In the genomic region with DNA sequence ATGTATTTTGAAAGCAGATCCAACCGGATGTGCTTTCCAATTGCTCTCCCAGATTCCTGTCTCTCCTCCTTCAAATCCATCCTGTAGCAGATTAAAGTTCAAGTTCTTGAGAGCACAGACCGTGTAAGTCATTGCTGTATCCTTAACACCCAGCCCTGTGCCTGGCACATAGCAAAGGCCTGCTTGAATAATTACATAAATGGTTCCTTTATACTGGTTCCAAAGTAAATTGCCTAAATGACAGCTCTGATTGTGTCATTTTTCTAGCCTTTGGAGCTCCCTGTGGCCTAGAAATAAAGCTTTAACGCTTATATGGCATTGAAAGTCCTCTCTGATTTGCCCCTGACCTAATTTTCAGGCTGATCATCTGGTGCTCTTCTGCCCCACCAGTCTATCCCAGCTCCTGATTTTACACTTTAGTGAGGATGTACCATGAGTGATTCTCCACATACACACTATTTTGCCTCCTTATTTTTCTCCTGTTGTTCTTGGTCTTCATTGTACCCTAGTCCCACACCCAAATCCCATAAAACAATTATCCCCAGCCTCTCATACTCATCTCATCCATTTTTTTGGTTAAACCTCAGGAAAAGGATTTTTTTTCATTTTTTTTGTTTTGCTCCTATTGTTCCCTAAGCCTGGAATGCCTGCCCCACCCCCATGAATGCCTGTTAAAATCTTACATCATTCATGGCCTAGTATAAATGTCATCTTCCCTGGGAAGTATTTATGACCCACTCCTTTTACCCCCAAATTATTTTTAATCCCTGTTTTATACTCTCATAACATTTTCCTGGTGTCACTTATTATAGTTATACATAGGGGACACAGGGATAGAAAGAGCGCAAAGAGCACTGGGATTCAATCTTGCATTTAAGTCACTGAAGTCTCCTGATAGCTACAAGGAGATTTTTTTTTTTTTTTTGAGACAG, we compare ENCODE assay signal across 2 cellular contexts.
A peak's percentile ranks its signal among the peaks of the same experiment; 100 is the strongest.
TF ChIP-seq lines count a peak whose summit lies in the region.

No MANE protein-coding gene starts in this region.

TF ChIP-seq in HEK293T, 16 proteins besides CTCF, POLR2A, EP300 and RAD21:
- TF ChIP-seq, protein P1, sequence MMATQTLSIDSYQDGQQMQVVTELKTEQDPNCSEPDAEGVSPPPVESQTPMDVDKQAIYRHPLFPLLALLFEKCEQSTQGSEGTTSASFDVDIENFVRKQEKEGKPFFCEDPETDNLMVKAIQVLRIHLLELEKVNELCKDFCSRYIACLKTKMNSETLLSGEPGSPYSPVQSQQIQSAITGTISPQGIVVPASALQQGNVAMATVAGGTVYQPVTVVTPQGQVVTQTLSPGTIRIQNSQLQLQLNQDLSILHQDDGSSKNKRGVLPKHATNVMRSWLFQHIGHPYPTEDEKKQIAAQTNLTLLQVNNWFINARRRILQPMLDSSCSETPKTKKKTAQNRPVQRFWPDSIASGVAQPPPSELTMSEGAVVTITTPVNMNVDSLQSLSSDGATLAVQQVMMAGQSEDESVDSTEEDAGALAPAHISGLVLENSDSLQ (IDR thresholded peaks at IDR 0.05), result peak; percentile 86
- peak; percentile 66; the same call in 1 of the 2 replicates for TF ChIP-seq CTBP1 (IDR thresholded peaks at IDR 0.05; ENCODE audit: borderline replicate concordance)
- TF ChIP-seq ZNF384 (IDR thresholded peaks at IDR 0.05), result peak; percentile 83
- no peak for TF ChIP-seq LEF1 (IDR thresholded peaks at IDR 0.05; ENCODE audit: borderline replicate concordance)

TF ChIP-seq in neural cell, 6 proteins besides CTCF, POLR2A, EP300 and RAD21:
- TF ChIP-seq REST (IDR thresholded peaks at IDR 0.05; ENCODE audit: borderline replicate concordance), result no peak
- no peak for TF ChIP-seq MXI1 (conservative IDR thresholded peaks at IDR 0.05; ENCODE audit: poor library complexity, severe bottlenecking)
- TF ChIP-seq POLR2AphosphoS5 (IDR thresholded peaks at IDR 0.05), result no peak
- TF ChIP-seq TAF1 (IDR thresholded peaks at IDR 0.05; ENCODE audit: low read depth), result no peak
- TF ChIP-seq SMC3 (conservative IDR thresholded peaks at IDR 0.05; ENCODE audit: poor library complexity), result no peak
- TF ChIP-seq EZH2 (IDR thresholded peaks at IDR 0.05; ENCODE audit: borderline replicate concordance, insufficient read depth, low read length, poor library complexity, severe bottlenecking), result no peak
